In genomic region chr1:101388904-101389546, GRCh38 we compare ENCODE assay signal across 8 cellular contexts.
A peak's percentile ranks its signal among the peaks of the same experiment; 100 is the strongest.
DNase-seq lines count a peak whose midpoint lies in the region; ATAC-seq and TF ChIP-seq lines count a peak whose summit lies in the region.
"Had no signal": no experiment of that assay in that cellular context is flagged by ENCODE, and none has a peak within 500 bp of the region (broad histone marks: within the 10 kb centered on the region; RNA-seq: fewer than 3 reads in every experiment).

No MANE protein-coding gene starts in this region.

- ATAC-seq in GM19043 (IDR thresholded peaks at IDR 0.05; ENCODE audit: low read depth, unreplicated experiment) = peak; percentile 87
- ATAC-seq in HG02840 (IDR thresholded peaks at IDR 0.05; ENCODE audit: low FRiP score, unreplicated experiment) = peak; percentile 94

- DNase-seq in OCI-M1 (lab: John Stamatoyannopoulos, UW) = peak; percentile 63
- peak; percentile 25 for DNase-seq in retinal pigment epithelial cell (ENCODE audit: low read depth)
- no peak for DNase-seq in head of caudate nucleus
- no peak for DNase-seq in OCI-M2 (lab: John Stamatoyannopoulos, UW; ENCODE audit: unreplicated experiment)
- DNase-seq in SW 1271 (lab: John Stamatoyannopoulos, UW) = no peak

- intact Hi-C loops in head of caudate nucleus (cut with DNase I) = no loop called here

- TF ChIP-seq CTCF in retinal pigment epithelial cell (conservative IDR thresholded peaks at IDR 0.05; ENCODE audit: low read depth, low read length) = no peak

- no peak overlapping the region for H3K4me3 ChIP-seq in retinal pigment epithelial cell (ENCODE audit: low read length)
- H3K4me3 ChIP-seq: cardiac muscle cell had no signal

Comparison
In these comparisons a context has a peak if more than half of its experiments do, and no peak if none do; other contexts are left out.
1. DNase-seq: peak in OCI-M1 (single experiment) and retinal pigment epithelial cell (single experiment); none in head of caudate nucleus (0 of 42), OCI-M2 (single experiment) and SW 1271 (0 of 2).